ENCODE assay signal across 8 cellular contexts in genomic region chr2:218898109-218898878, GRCh38. TPM values are rescaled to one million over a fixed set of nuclear protein-coding genes. Genes with fewer than 3 reads are reported as not detected.
DNase-seq lines count a peak whose midpoint lies in the region; ATAC-seq and TF ChIP-seq lines count a peak whose summit lies in the region.

No MANE protein-coding gene starts in this region.

- H3K9ac ChIP-seq in skeletal muscle satellite cell (ENCODE audit: low read depth, low read length) = no peak overlapping the region

- peak; percentile 32 for TF ChIP-seq POLR2A in GM18951 (IDR thresholded peaks at IDR 0.05; ENCODE audit: extremely low read depth, insufficient read depth, insufficient read length)

- no peak overlapping the region for H3K27ac ChIP-seq in cardiac muscle cell

- H3K4me1 ChIP-seq in cardiac muscle cell (ENCODE audit: low read depth) (no peaks in the 10 kb centered on the region), skeletal muscle satellite cell (ENCODE audit: control insufficient read depth, insufficient read depth, low read length) (peaks cover 8% of the 10 kb centered on the region)

- H3K27ac Mint-ChIP-seq in activated naive CD4-positive, alpha-beta T cell treated with anti-CD3 and anti-CD28 coated beads, Interleukin-2, amount 10 ng/mL, durations not matched to agents 7 days and 5 days = no peak overlapping the region

- CTCF ChIA-PET in activated naive CD4-positive, alpha-beta T cell treated with anti-CD3 and anti-CD28 coated beads, Interleukin-2, amount 10 ng/mL, durations not matched to agents 7 days and 5 days (lab: Charles Lee) = interaction anchor here (0.5 to 10.4 kb wide), 28 partner anchors 8 to 611 kb away, joined by 3 to 443 read pairs (median 5); partner anchors contain the start of genes BCS1L, WNT10A and ZNF142

- in situ Hi-C loops in GM18951 (cut with MboI; ENCODE audit: low sequenced_read_pairs, unreplicated experiment) (no loop called here), SK-MEL-5 (cut with HindIII; ENCODE audit: low pct_unique_long_range_greater_than_20kb, low sequenced_read_pairs) (no loop called here)

- H3K9me3 ChIP-seq in cardiac muscle cell (ENCODE audit: low read depth) = no peaks in the 10 kb centered on the region
- H3K9me3 ChIP-seq in skeletal muscle satellite cell (replicated peaks; ENCODE audit: low read length) = no peaks in the 10 kb centered on the region

- ATAC-seq in HG03571 (IDR thresholded peaks at IDR 0.05; ENCODE audit: unreplicated experiment) (peak; percentile 47), HG02571 (IDR thresholded peaks at IDR 0.05; ENCODE audit: unreplicated experiment) (no peak)

- H3K9me3 Mint-ChIP-seq in activated naive CD4-positive, alpha-beta T cell treated with anti-CD3 and anti-CD28 coated beads, Interleukin-2, amount 10 ng/mL, durations not matched to agents 7 days and 5 days = no peaks in the 10 kb centered on the region

- H3K4me2 ChIP-seq in skeletal muscle satellite cell (ENCODE audit: low read length) = peak overlapping the region; percentile 40

- H3K4me3 ChIP-seq in cardiac muscle cell (no peak overlapping the region), skeletal muscle satellite cell (ENCODE audit: low read length) (no peak overlapping the region)

- peaks cover 92% of the 10 kb centered on the region for H3K27me3 Mint-ChIP-seq in activated naive CD4-positive, alpha-beta T cell treated with anti-CD3 and anti-CD28 coated beads, Interleukin-2, amount 10 ng/mL, durations not matched to agents 7 days and 5 days

- peak; percentile 97 for TF ChIP-seq CTCF in cardiac muscle cell (IDR thresholded peaks at IDR 0.05; ENCODE audit: low read depth, low read length)

- DNase-seq in Ammon's horn (ENCODE audit: low spot score) (peak; percentile 67), SK-MEL-5 (ENCODE audit: low read depth, low spot score) (peak; percentile 53), cardiac muscle cell (ENCODE audit: low read depth in 1 of 2, low spot score in 1 of 2) (peak; percentile 56 to 74)
- DNase-seq in activated naive CD4-positive, alpha-beta T cell treated with anti-CD3 and anti-CD28 coated beads, Interleukin-2, amount 10 ng/mL, durations not matched to agents 7 days and 5 days = peak; percentile 82

- peaks cover 100% of the 10 kb centered on the region for H3K27me3 ChIP-seq in cardiac muscle cell
- H3K27me3 ChIP-seq in skeletal muscle satellite cell (ENCODE audit: control insufficient read depth, insufficient read depth, low read length) = peaks cover 86% of the 10 kb centered on the region

- H3K4me3 Mint-ChIP-seq in activated naive CD4-positive, alpha-beta T cell treated with anti-CD3 and anti-CD28 coated beads, Interleukin-2, amount 10 ng/mL, durations not matched to agents 7 days and 5 days = peak overlapping the region; percentile 44

- peaks cover 40% of the 10 kb centered on the region for H3K4me1 Mint-ChIP-seq in activated naive CD4-positive, alpha-beta T cell treated with anti-CD3 and anti-CD28 coated beads, Interleukin-2, amount 10 ng/mL, durations not matched to agents 7 days and 5 days

- no peaks in the 10 kb centered on the region for H3K36me3 Mint-ChIP-seq in activated naive CD4-positive, alpha-beta T cell treated with anti-CD3 and anti-CD28 coated beads, Interleukin-2, amount 10 ng/mL, durations not matched to agents 7 days and 5 days

- H3K36me3 ChIP-seq in cardiac muscle cell (no peaks in the 10 kb centered on the region), skeletal muscle satellite cell (ENCODE audit: insufficient read depth, low read length) (no peaks in the 10 kb centered on the region)

RNA-seq across cellular contexts. Expression of gene WNT10A, which starts 17.6 kb away (rescaled TPM):
- total RNA-seq in SK-MEL-5 (2014; rRNA removed; shearing (Covaris generic)) = 0.05 and 0.11 TPM in 2 replicates
- 0.19 TPM in 1 of 2 replicates, not detected in the other for polyA plus RNA-seq in SK-MEL-5 (2015; cell fraction: cytosol; rRNA removed)
- polyA plus RNA-seq in SK-MEL-5 (2015; cell fraction: nucleus; rRNA removed) = 0.11 TPM in 1 of 2 replicates, not detected in the other
- total RNA-seq in cardiac muscle cell = not detected in 2 replicates
- polyA plus RNA-seq in cardiac muscle cell = not detected in 2 replicates
- total RNA-seq in skeletal muscle satellite cell (2012; rRNA removed) = not detected in 2 replicates

RNA-seq across cellular contexts. Expression of gene WNT6, which starts 38.7 kb away (rescaled TPM):
- total RNA-seq in SK-MEL-5 (2014; rRNA removed; shearing (Covaris generic)) = not detected in 2 replicates
- not detected in 2 replicates for polyA plus RNA-seq in SK-MEL-5 (2015; cell fraction: cytosol; rRNA removed)
- not detected in 2 replicates for polyA plus RNA-seq in SK-MEL-5 (2015; cell fraction: nucleus; rRNA removed)
- total RNA-seq in cardiac muscle cell = not detected in 2 replicates
- 0.49 TPM in 1 of 2 replicates, not detected in the other for polyA plus RNA-seq in cardiac muscle cell
- not detected in 2 replicates for total RNA-seq in skeletal muscle satellite cell (2012; rRNA removed)
